In the genomic region with DNA sequence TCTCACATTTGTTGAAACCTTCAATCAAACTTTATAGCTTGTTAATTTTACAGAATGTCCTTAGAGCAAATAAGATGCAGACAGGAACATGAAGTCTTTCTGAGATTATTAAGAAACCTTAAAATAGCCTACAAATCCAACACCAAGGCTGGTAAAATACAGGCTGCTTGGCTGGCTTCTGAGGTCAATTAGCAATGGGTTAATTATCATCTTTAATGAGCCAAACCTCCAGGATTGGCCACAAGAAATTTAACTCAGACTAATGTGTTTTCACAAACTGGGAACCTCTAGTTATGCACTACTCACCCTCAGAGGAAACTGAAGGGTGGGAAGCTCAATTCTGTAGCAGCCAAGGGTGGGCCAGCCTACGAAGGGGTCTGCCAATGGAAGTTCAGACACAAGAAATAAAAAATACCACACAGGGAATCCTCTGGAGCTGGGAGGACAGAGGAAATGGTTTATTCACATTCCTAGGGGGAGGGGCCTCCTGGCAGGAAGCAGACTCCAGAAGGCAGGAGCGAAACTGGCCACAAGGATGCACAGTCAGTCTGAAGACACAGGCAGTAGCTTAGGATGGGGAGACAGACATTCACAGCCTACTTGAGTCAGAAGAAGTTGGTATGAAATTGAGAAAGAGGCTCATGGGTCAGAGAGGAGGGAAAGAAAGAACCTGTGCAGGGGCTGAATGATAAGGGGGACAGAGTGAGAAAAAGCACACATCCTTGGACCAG, we compare ENCODE assay signal across 8 cellular contexts. TPM values are rescaled to one million over a fixed set of nuclear protein-coding genes. Genes with fewer than 3 reads are reported as not detected.
DNase-seq lines count a peak whose midpoint lies in the region; ATAC-seq and TF ChIP-seq lines count a peak whose summit lies in the region.

No MANE protein-coding gene starts in this region.

- no peak overlapping the region for H2BK12ac ChIP-seq in trophoblast cell (ENCODE audit: low read length)

- 0% methylated on average over 2 of the region's 2 CpGs for WGBS in GM23248 (ENCODE audit: low coverage in 1 of 2, low lambda C conversion rate in 2 of 2, missing lambda C conversion rate in 2 of 2), 2 experiments
- no CpG with 5 or more reads among the region's 2 CpGs for WGBS in trophoblast cell (ENCODE audit: extremely low coverage, insufficient coverage, insufficient read length)

- H3K79me1 ChIP-seq in trophoblast cell (ENCODE audit: low read length) = no peaks in the 10 kb centered on the region

- H2BK120ac ChIP-seq in trophoblast cell (ENCODE audit: insufficient read depth, low read length, poor library complexity) = no peak overlapping the region

- no peak overlapping the region for H3K14ac ChIP-seq in trophoblast cell (ENCODE audit: low read length)

- no peak overlapping the region for H4K91ac ChIP-seq in trophoblast cell (ENCODE audit: low read depth, low read length)

- no peak overlapping the region for H2AK5ac ChIP-seq in trophoblast cell (ENCODE audit: low read length)

- no peak overlapping the region for H2AFZ ChIP-seq in GM23248
- H2AFZ ChIP-seq in trophoblast cell (ENCODE audit: insufficient read depth, low read length, poor library complexity) = no peak overlapping the region

- H3K27me3 ChIP-seq in GM23248 (replicated peaks; ENCODE audit: insufficient read depth) = no peaks in the 10 kb centered on the region
- H3K27me3 ChIP-seq in trophoblast cell (ENCODE audit: insufficient read depth, low read length) = no peaks in the 10 kb centered on the region

- no peak overlapping the region for H3K18ac ChIP-seq in trophoblast cell (ENCODE audit: low read length)

- H3F3A ChIP-seq in GM23248 (ENCODE audit: insufficient read depth) = peaks cover 38% of the 10 kb centered on the region

- H3K9ac ChIP-seq in GM23248 (peak overlapping the region; percentile 86), trophoblast cell (ENCODE audit: low read length) (no peak overlapping the region)

- in situ Hi-C loops in GM23248 (cut with MboI) = no loop called here

- no peaks in the 10 kb centered on the region for H4K20me1 ChIP-seq in GM23248 (ENCODE audit: insufficient read depth)

- H4K12ac ChIP-seq in trophoblast cell (ENCODE audit: low read depth, low read length) = no peak overlapping the region

- H3K79me2 ChIP-seq in GM23248 (ENCODE audit: insufficient read depth) (peaks cover 9% of the 10 kb centered on the region; the same call in 1 of the 2 replicates), trophoblast cell (ENCODE audit: control insufficient read depth, insufficient read depth, low read length, poor library complexity) (no peaks in the 10 kb centered on the region)

- H3K4me2 ChIP-seq in GM23248 (ENCODE audit: unreplicated experiment) (peak overlapping the region; percentile 96), trophoblast cell (ENCODE audit: low read length) (peak overlapping the region; percentile 13)

- ATAC-seq in GM18858 (IDR thresholded peaks at IDR 0.05; ENCODE audit: unreplicated experiment) (no peak), HG03135 (IDR thresholded peaks at IDR 0.05; ENCODE audit: unreplicated experiment) (no peak)

- DNase-seq in GM23248 = peak; percentile 97
- DNase-seq in SW 1271 (lab: John Stamatoyannopoulos, UW) = peak; percentile 27 to 74
- peak; percentile 93 for DNase-seq in fibroblast of pulmonary artery (ENCODE audit: low read depth)
- DNase-seq in trophoblast cell = peak; percentile 82 to 90
- DNase-seq in SKM-1 (lab: John Stamatoyannopoulos, UW; ENCODE audit: unreplicated experiment) = no peak
- DNase-seq in NCI-H2196 (lab: John Stamatoyannopoulos, UW; ENCODE audit: unreplicated experiment) = no peak

- 0 out of 2 replicates have a peak overlapping the region, but pooled peaks have one; percentile 75 for H3K4me3 ChIP-seq in GM23248
- H3K4me3 ChIP-seq in fibroblast of pulmonary artery (replicated peaks; ENCODE audit: low read depth, low read length) = no peak overlapping the region
- no peak overlapping the region for H3K4me3 ChIP-seq in trophoblast cell (ENCODE audit: low read depth, low read length)

- H3K4me1 ChIP-seq in GM23248 (ENCODE audit: insufficient read depth) (peaks cover 26% of the 10 kb centered on the region), trophoblast cell (ENCODE audit: control insufficient read depth in 1 of 2, insufficient read depth in 2 of 2, low read length in 2 of 2) (peaks cover 3 to 15% of the 10 kb centered on the region in 2 experiments)

- H3K23ac ChIP-seq in trophoblast cell (ENCODE audit: low read length) = no peak overlapping the region

- H3K36me3 ChIP-seq in GM23248 (ENCODE audit: low read depth) (no peaks in the 10 kb centered on the region), trophoblast cell (ENCODE audit: control insufficient read depth in 1 of 2, insufficient read depth in 2 of 2, low read length in 2 of 2) (no peaks in the 10 kb centered on the region)

- no peaks in the 10 kb centered on the region for H3K9me3 ChIP-seq in GM23248 (ENCODE audit: low read depth)
- no peaks in the 10 kb centered on the region for H3K9me3 ChIP-seq in trophoblast cell (ENCODE audit: insufficient read depth, low read depth, low read length)

- no peaks in the 10 kb centered on the region for H3K9me2 ChIP-seq in GM23248 (ENCODE audit: insufficient read depth)

- H3K4ac ChIP-seq in trophoblast cell (ENCODE audit: low read depth, low read length) = no peak overlapping the region

- no peak overlapping the region for H4K8ac ChIP-seq in trophoblast cell (ENCODE audit: low read depth, low read length)

- H3K27ac ChIP-seq in GM23248 (peak overlapping the region; percentile 90), trophoblast cell (ENCODE audit: low read depth, low read length) (peak overlapping the region; percentile 34)

- no peak overlapping the region for H2BK5ac ChIP-seq in trophoblast cell (ENCODE audit: low read depth, low read length, poor library complexity)

- TF ChIP-seq CTCF in fibroblast of pulmonary artery (IDR thresholded peaks at IDR 0.05; ENCODE audit: low read length, missing control alignments) = peak; percentile 61

RNA-seq across cellular contexts. Expression of gene HIC1, which starts 36.1 kb away (rescaled TPM):
- 35.0 and 59.8 TPM in 2 replicates for total RNA-seq in GM23248 (2014; rRNA removed; shearing (Covaris generic))
- 1.6 TPM in 2 replicates for polyA plus RNA-seq in GM23248 (2016; fragmentation: Nextera tagmentation; extraction: Ambion mirVana)
- 1.4 and 1.7 TPM in 2 replicates for polyA plus RNA-seq in trophoblast cell (2013)

RNA-seq across cellular contexts. Expression of gene OVCA2, which starts 49.1 kb away (rescaled TPM):
- total RNA-seq in GM23248 (2014; rRNA removed; shearing (Covaris generic)) = 67.3 and 92.0 TPM in 2 replicates
- polyA plus RNA-seq in GM23248 (2016; fragmentation: Nextera tagmentation; extraction: Ambion mirVana) = 63.5 and 66.1 TPM in 2 replicates
- 40.2 and 44.9 TPM in 2 replicates for polyA plus RNA-seq in trophoblast cell (2013)

Comparison
In these comparisons a context has a peak if more than half of its experiments do, and no peak if none do; other contexts are left out.
1. DNase-seq: peak in GM23248 (single experiment), SW 1271 (2 of 2), fibroblast of pulmonary artery (single experiment) and trophoblast cell (2 of 2); none in SKM-1 (single experiment) and NCI-H2196 (single experiment).